In genomic region chr15:64503640-64504039, GRCh38 we compare ENCODE assay signal across 9 cellular contexts. TPM values are rescaled to one million over a fixed set of nuclear protein-coding genes. Genes with fewer than 3 reads are reported as not detected.
DNase-seq lines count a peak whose midpoint lies in the region; ATAC-seq and TF ChIP-seq lines count a peak whose summit lies in the region.
"Had no signal": no experiment of that assay in that cellular context is flagged by ENCODE, and none has a peak within 500 bp of the region (broad histone marks: within the 10 kb centered on the region; RNA-seq: fewer than 3 reads in every experiment).

No MANE protein-coding gene starts in this region.

- TF ChIP-seq CTCF in mucosa of descending colon (IDR thresholded peaks at IDR 0.05) (no peak), upper lobe of left lung (IDR thresholded peaks at IDR 0.05) (no peak)

- H3K27me3 Mint-ChIP-seq in activated naive CD4-positive, alpha-beta T cell treated with anti-CD3 and anti-CD28 coated beads, Interleukin-2, amount 10 ng/mL, durations not matched to agents 7 days and 5 days, result no peaks in the 10 kb centered on the region
- no peaks in the 10 kb centered on the region for H3K27me3 Mint-ChIP-seq in activated naive CD8-positive, alpha-beta T cell treated with anti-CD3 and anti-CD28 coated beads, Interleukin-2, amount 50 U/mL, for 24 hours

- peak overlapping the region; percentile 80 for H3K27ac Mint-ChIP-seq in activated naive CD4-positive, alpha-beta T cell treated with anti-CD3 and anti-CD28 coated beads, Interleukin-2, amount 10 ng/mL, durations not matched to agents 7 days and 5 days
- peak overlapping the region; percentile 51 for H3K27ac Mint-ChIP-seq in activated naive CD8-positive, alpha-beta T cell treated with anti-CD3 and anti-CD28 coated beads, Interleukin-2, amount 50 U/mL, for 24 hours

- peak overlapping the region; percentile 59 for H3K4me3 Mint-ChIP-seq in activated naive CD4-positive, alpha-beta T cell treated with anti-CD3 and anti-CD28 coated beads, Interleukin-2, amount 10 ng/mL, durations not matched to agents 7 days and 5 days
- H3K4me3 Mint-ChIP-seq in activated naive CD8-positive, alpha-beta T cell treated with anti-CD3 and anti-CD28 coated beads, Interleukin-2, amount 50 U/mL, for 24 hours, result peak overlapping the region; percentile 4

- 5 to 16% methylated on average over 1 of the region's 1 CpG for WGBS in upper lobe of left lung, 2 donors

- H3K4me3 ChIP-seq in mucosa of descending colon, result no peak overlapping the region
- no peak overlapping the region for H3K4me3 ChIP-seq in upper lobe of left lung

- peaks cover 56% of the 10 kb centered on the region for H3K36me3 Mint-ChIP-seq in activated naive CD4-positive, alpha-beta T cell treated with anti-CD3 and anti-CD28 coated beads, Interleukin-2, amount 10 ng/mL, durations not matched to agents 7 days and 5 days
- peaks cover 24% of the 10 kb centered on the region for H3K36me3 Mint-ChIP-seq in activated naive CD8-positive, alpha-beta T cell treated with anti-CD3 and anti-CD28 coated beads, Interleukin-2, amount 50 U/mL, for 24 hours (ENCODE audit: low read depth)

- H3K9me3 ChIP-seq in mucosa of descending colon, result no peaks in the 10 kb centered on the region
- H3K9me3 ChIP-seq in upper lobe of left lung, result no peaks in the 10 kb centered on the region

- peaks cover 33% of the 10 kb centered on the region for H3K4me1 ChIP-seq in mucosa of descending colon (ENCODE audit: low read depth)
- peaks cover 36 to 60% (median 46%) of the 10 kb centered on the region in 4 donors for H3K4me1 ChIP-seq in upper lobe of left lung

- no peak for TF ChIP-seq EP300 in upper lobe of left lung (IDR thresholded peaks at IDR 0.05)

- peak overlapping the region; percentile 27 to 72 (median 48) for H3K27ac ChIP-seq in upper lobe of left lung

- no peaks in the 10 kb centered on the region for H3K9me3 Mint-ChIP-seq in activated naive CD4-positive, alpha-beta T cell treated with anti-CD3 and anti-CD28 coated beads, Interleukin-2, amount 10 ng/mL, durations not matched to agents 7 days and 5 days
- no peaks in the 10 kb centered on the region for H3K9me3 Mint-ChIP-seq in activated naive CD8-positive, alpha-beta T cell treated with anti-CD3 and anti-CD28 coated beads, Interleukin-2, amount 50 U/mL, for 24 hours

- intact Hi-C loops in mucosa of descending colon (cut with DNase I, micrococcal nuclease), result no loop called here

- peak; percentile 18 for ATAC-seq in activated naive CD8-positive, alpha-beta T cell treated with anti-CD3 and anti-CD28 coated beads, Interleukin-2, amount 50 U/mL, for 24 hours
- ATAC-seq in mucosa of descending colon (peak; percentile 20), upper lobe of left lung (ENCODE audit: low FRiP score in 2 of 2) (no peak)

- peaks cover 80% of the 10 kb centered on the region for H3K4me1 Mint-ChIP-seq in activated naive CD4-positive, alpha-beta T cell treated with anti-CD3 and anti-CD28 coated beads, Interleukin-2, amount 10 ng/mL, durations not matched to agents 7 days and 5 days
- peaks cover 83% of the 10 kb centered on the region for H3K4me1 Mint-ChIP-seq in activated naive CD8-positive, alpha-beta T cell treated with anti-CD3 and anti-CD28 coated beads, Interleukin-2, amount 50 U/mL, for 24 hours

- H3K36me3 ChIP-seq in mucosa of descending colon (ENCODE audit: low read depth), result no peaks in the 10 kb centered on the region
- peaks cover 0 to 28% (median 9%) of the 10 kb centered on the region in 4 donors for H3K36me3 ChIP-seq in upper lobe of left lung

- CTCF ChIA-PET in activated naive CD4-positive, alpha-beta T cell treated with anti-CD3 and anti-CD28 coated beads, Interleukin-2, amount 10 ng/mL, durations not matched to agents 7 days and 5 days (lab: Charles Lee), result interaction anchor here (1.2 to 1.5 kb wide), 4 partner anchors 10 to 148 kb away, joined by 3 to 6 read pairs (median 4); no protein-coding TSS in a partner anchor

- TF ChIP-seq POLR2A in upper lobe of left lung (IDR thresholded peaks at IDR 0.05), result no peak

- H3K27me3 ChIP-seq in upper lobe of left lung, result no peaks in the 10 kb centered on the region

- DNase-seq in activated naive CD4-positive, alpha-beta T cell treated with anti-CD3 and anti-CD28 coated beads, Interleukin-2, amount 10 ng/mL, durations not matched to agents 7 days and 5 days, result no peak
- no peak for DNase-seq in activated naive CD4-positive, alpha-beta T cell treated with Interleukin-2 at 50 U/mL for 16 hours
- no peak for DNase-seq in activated naive CD8-positive, alpha-beta T cell treated with anti-CD3 and anti-CD28 coated beads, Interleukin-2, amount 50 U/mL, for 24 hours
- DNase-seq in mucosa of descending colon (no peak), upper lobe of left lung (no peak), NCI-H1105 treated with DMSO at 0.1 percent for 48 hours (lab: John Stamatoyannopoulos, UW) (no peak), germinal center (ENCODE audit: low spot score) (no peak), NCI-H2196 (lab: John Stamatoyannopoulos, UW; ENCODE audit: unreplicated experiment) (no peak)
- DNase-seq: occipital lobe had no signal

RNA-seq across cellular contexts. Expression of gene ZNF609, which starts 43.3 kb away (rescaled TPM):
- total RNA-seq in mucosa of descending colon, result 10 to 100 TPM; 25.4 to 49.2 (median 29.5) TPM
- 10 to 100 TPM; 30.4 to 65.0 (median 44.5) TPM for total RNA-seq in upper lobe of left lung

Comparison
In these comparisons a context has a peak if more than half of its experiments do, and no peak if none do; other contexts are left out.
1. ATAC-seq: peak in activated naive CD8-positive, alpha-beta T cell treated with anti-CD3 and anti-CD28 coated beads, Interleukin-2, amount 50 U/mL, for 24 hours (single experiment) and mucosa of descending colon (single experiment); none in upper lobe of left lung (0 of 2).